31 cellular contexts compared by ENCODE assay signal in genomic region chr5:160167623-160168165, GRCh38. TPM values are rescaled to one million over a fixed set of nuclear protein-coding genes. Genes with fewer than 3 reads are reported as not detected.
DNase-seq lines count a peak whose midpoint lies in the region; ATAC-seq, FAIRE-seq and TF ChIP-seq lines count a peak whose summit lies in the region.
"Had no signal": no experiment of that assay in that cellular context is flagged by ENCODE, and none has a peak within 500 bp of the region (broad histone marks: within the 10 kb centered on the region; RNA-seq: fewer than 3 reads in every experiment).

No MANE protein-coding gene starts in this region.

- ATAC-seq in effector memory CD8-positive, alpha-beta T cell (replicated peaks) = no peak
- ATAC-seq: naive thymus-derived CD4-positive, alpha-beta T cell; stimulated activated naive B cell treated with anti-CD40 and anti-IgM and Interleukin-4, amounts not matched to agents 10 μg/mL and 1 μg/mL and 100 μg/mL, for 72 hours had no signal

- H3K36me3 ChIP-seq in mammary epithelial cell (ENCODE audit: insufficient read depth, low read length) (no peaks in the 10 kb centered on the region), H1 (ENCODE audit: control insufficient read depth in 2 of 4, insufficient read depth in 4 of 4, low read length in 3 of 4) (no peaks in the 10 kb centered on the region), keratinocyte (ENCODE audit: control insufficient read depth in 2 of 2, extremely low read depth in 1 of 2, insufficient read depth in 2 of 2, low read length in 2 of 2) (no peaks in the 10 kb centered on the region)
- H3K36me3 ChIP-seq: brain microvascular endothelial cell, MG63, prostate gland, sigmoid colon had no signal

- no peak overlapping the region for H2BK15ac ChIP-seq in H1 (ENCODE audit: low read length)

- H2BK12ac ChIP-seq in H1 (ENCODE audit: low read depth, low read length) = peak overlapping the region; percentile 89

- no peak for TF ChIP-seq RAD21 in H1 (IDR thresholded peaks at IDR 0.05 in 1 of 2, conservative IDR thresholded peaks at IDR 0.05 in 1 of 2; ENCODE audit: low read depth in 2 of 2, low read length in 2 of 2)

- H2BK20ac ChIP-seq in H1 (ENCODE audit: low read length) = peak overlapping the region; percentile 98

- H3K9me3 ChIP-seq in mammary epithelial cell (replicated peaks; ENCODE audit: insufficient read depth, low read length) (no peaks in the 10 kb centered on the region), H1 (ENCODE audit: insufficient read depth in 2 of 2, low read depth in 1 of 2, low read length in 1 of 2) (no peaks in the 10 kb centered on the region), keratinocyte (ENCODE audit: control insufficient read depth, low read depth, low read length) (no peaks in the 10 kb centered on the region)
- H3K9me3 ChIP-seq: MG63, prostate gland, sigmoid colon had no signal

- peak overlapping the region; percentile 84 for H2AFZ ChIP-seq in mammary epithelial cell (ENCODE audit: low read depth, low read length)
- no peak overlapping the region for H2AFZ ChIP-seq in H1 (ENCODE audit: low read length)
- peak overlapping the region; percentile 81 for H2AFZ ChIP-seq in keratinocyte (ENCODE audit: control insufficient read depth, low read length)

- peak overlapping the region; percentile 92 for H3K18ac ChIP-seq in H1 (ENCODE audit: extremely low read depth, low read length)

- intact Hi-C loops in mammary epithelial cell (cut with micrococcal nuclease) (no loop called here), MCF 10A (cut with micrococcal nuclease) (no loop called here)

- dilution Hi-C loops in mammary epithelial cell (cut with HindIII; ENCODE audit: low sequenced_read_pairs) = no loop called here
- dilution Hi-C loops in keratinocyte (cut with MboI; ENCODE audit: extremely low pct_ligation_motif_present, low sequenced_read_pairs) = no loop called here

- no peak overlapping the region for H3K4me3 Mint-ChIP-seq in MCF 10A (ENCODE audit: unreplicated experiment)
- H3K4me3 Mint-ChIP-seq in effector memory CD8-positive, alpha-beta T cell = no peak overlapping the region
- H3K4me3 Mint-ChIP-seq: activated naive CD4-positive, alpha-beta T cell treated with anti-CD3 and anti-CD28 coated beads, Interleukin-2, amount 50 U/mL, for 24 hours; naive thymus-derived CD4-positive, alpha-beta T cell; stimulated activated naive B cell treated with anti-CD40 and anti-IgM and Interleukin-4, amounts not matched to agents 10 μg/mL and 1 μg/mL and 100 μg/mL, for 72 hours had no signal

- H2BK5ac ChIP-seq in H1 (ENCODE audit: low read depth, low read length) = peak overlapping the region; percentile 97; the same call in 1 of the 2 replicates

- H3K79me2 ChIP-seq in mammary epithelial cell (ENCODE audit: insufficient read depth, low read length) (no peaks in the 10 kb centered on the region), H1 (ENCODE audit: control insufficient read depth in 1 of 2, insufficient read depth in 2 of 2, low read length in 2 of 2) (no peaks in the 10 kb centered on the region), keratinocyte (ENCODE audit: control insufficient read depth, insufficient read depth, low read length) (no peaks in the 10 kb centered on the region)

- H4K20me1 ChIP-seq in mammary epithelial cell (ENCODE audit: insufficient read depth, low read length) (no peaks in the 10 kb centered on the region), H1 (replicated peaks in 1 of 2; ENCODE audit: control insufficient read depth in 1 of 2, insufficient read depth in 2 of 2, low read length in 2 of 2) (no peaks in the 10 kb centered on the region), keratinocyte (ENCODE audit: control insufficient read depth, extremely low read depth, insufficient read depth, low read length) (no peaks in the 10 kb centered on the region)

- BruUV-seq in mammary epithelial cell (replicated peaks; lab: Mats Ljungman, UMichigan) (no TSS peak), MCF 10A (replicated peaks; lab: Mats Ljungman, UMichigan) (no TSS peak)

- peak overlapping the region; percentile 84 for H2BK120ac ChIP-seq in H1 (replicated peaks; ENCODE audit: low read depth, low read length)

- TF ChIP-seq POLR2A in H1 (IDR thresholded peaks at IDR 0.05; ENCODE audit: control extremely low read depth in 1 of 2, low read depth in 2 of 2, low read length in 2 of 2) = no peak

- no peak overlapping the region for H3K56ac ChIP-seq in H1 (replicated peaks; ENCODE audit: insufficient read length, low read depth, low read length)

- no peak overlapping the region for H3K9ac ChIP-seq in mammary epithelial cell (ENCODE audit: insufficient read depth, low read length)
- peak overlapping the region in 2 of 4 experiments; percentile 2 to 33; a peak in 4 of 7 replicates for H3K9ac ChIP-seq in H1 (replicated peaks in 1 of 4; ENCODE audit: extremely low read depth in 1 of 4, low read depth in 3 of 4, low read length in 3 of 4)
- peak overlapping the region; percentile 28 for H3K9ac ChIP-seq in keratinocyte (ENCODE audit: control insufficient read depth, extremely low read depth, insufficient read depth, low read length)

- H3K27ac Mint-ChIP-seq in MCF 10A (ENCODE audit: low read depth, unreplicated experiment) = no peak overlapping the region
- no peak overlapping the region for H3K27ac Mint-ChIP-seq in effector memory CD8-positive, alpha-beta T cell
- H3K27ac Mint-ChIP-seq: activated naive CD4-positive, alpha-beta T cell treated with anti-CD3 and anti-CD28 coated beads, Interleukin-2, amount 50 U/mL, for 24 hours; activated T-helper 2 cell treated with anti-CD3 and anti-CD28 coated beads, Interferon-gamma antibody, Interleukin-2, Interleukin-4, amounts not matched to agents 10 μg/mL and 5 μg/mL and 100 μg/mL, durations not matched to agents 14 hours and 24 hours and 36 hours; naive thymus-derived CD4-positive, alpha-beta T cell; stimulated activated naive B cell treated with anti-CD40 and anti-IgM and Interleukin-4, amounts not matched to agents 10 μg/mL and 1 μg/mL and 100 μg/mL, for 72 hours had no signal

- DNase-seq in mammary epithelial cell (peak; percentile 47), MCF 10A (ENCODE audit: unreplicated experiment) (no peak), H1 (ENCODE audit: low read depth in 1 of 2, low spot score in 2 of 2) (no peak), keratinocyte (ENCODE audit: low read depth, low spot score) (no peak), NCI-H1436 treated with DMSO at 0.1 percent for 48 hours (lab: John Stamatoyannopoulos, UW) (no peak), KG1 (lab: John Stamatoyannopoulos, UW) (no peak), HEK293T (ENCODE audit: extremely low spot score) (no peak)
- DNase-seq in effector memory CD8-positive, alpha-beta T cell = no peak
- DNase-seq: 8988T; amygdala; brain microvascular endothelial cell; Calu3; DMS79; H7; kidney; MG63; midbrain; naive thymus-derived CD4-positive, alpha-beta T cell; NCI-H2081; NCI-H2227 treated with DMSO at 0.1 percent for 48 hours; NCI-H526; nucleus accumbens; SHP77; sigmoid colon; stimulated activated naive B cell treated with anti-CD40 and anti-IgM and Interleukin-4, amounts not matched to agents 10 μg/mL and 1 μg/mL and 100 μg/mL, for 72 hours; substantia nigra had no signal

- H3K27me3 ChIP-seq in mammary epithelial cell (ENCODE audit: insufficient read depth, low read length) (no peaks in the 10 kb centered on the region), H1 (replicated peaks in 1 of 4; ENCODE audit: control insufficient read depth in 3 of 4, extremely low read depth in 1 of 4, insufficient read depth in 3 of 4, low read length in 3 of 4) (no peaks in the 10 kb centered on the region), keratinocyte (ENCODE audit: control insufficient read depth, extremely low read depth, insufficient read depth, low read length) (no peaks in the 10 kb centered on the region)
- H3K27me3 ChIP-seq: brain microvascular endothelial cell, MG63, sigmoid colon had no signal

- H3K9me3 Mint-ChIP-seq in MCF 10A (ENCODE audit: unreplicated experiment) = no peaks in the 10 kb centered on the region
- no peaks in the 10 kb centered on the region for H3K9me3 Mint-ChIP-seq in effector memory CD8-positive, alpha-beta T cell
- H3K9me3 Mint-ChIP-seq: activated naive CD4-positive, alpha-beta T cell treated with anti-CD3 and anti-CD28 coated beads, Interleukin-2, amount 50 U/mL, for 24 hours; activated T-helper 2 cell treated with anti-CD3 and anti-CD28 coated beads, Interferon-gamma antibody, Interleukin-2, Interleukin-4, amounts not matched to agents 10 μg/mL and 5 μg/mL and 100 μg/mL, durations not matched to agents 14 hours and 24 hours and 36 hours; naive thymus-derived CD4-positive, alpha-beta T cell; stimulated activated naive B cell treated with anti-CD40 and anti-IgM and Interleukin-4, amounts not matched to agents 10 μg/mL and 1 μg/mL and 100 μg/mL, for 72 hours had no signal

- H3K4me1 Mint-ChIP-seq in MCF 10A (ENCODE audit: insufficient read depth, unreplicated experiment) = peaks cover 28% of the 10 kb centered on the region
- H3K4me1 Mint-ChIP-seq in effector memory CD8-positive, alpha-beta T cell (ENCODE audit: low read depth in 2 of 2) = peaks cover 0 to 8% of the 10 kb centered on the region in 2 donors
- H3K4me1 Mint-ChIP-seq: activated naive CD4-positive, alpha-beta T cell treated with anti-CD3 and anti-CD28 coated beads, Interleukin-2, amount 50 U/mL, for 24 hours had no signal

- no peak overlapping the region; the same call in 1 of the 2 replicates for H4K8ac ChIP-seq in H1 (ENCODE audit: extremely low read depth, insufficient read depth, low read length)

- H3K9me1 ChIP-seq in keratinocyte (ENCODE audit: control insufficient read depth, extremely low read depth, insufficient read depth, low read length) = peaks cover 2% of the 10 kb centered on the region

- TF ChIP-seq CTCF in mammary epithelial cell (conservative IDR thresholded peaks at IDR 0.05 in 1 of 2, IDR thresholded peaks at IDR 0.05 in 1 of 2; ENCODE audit: extremely low read depth in 1 of 2, insufficient read depth in 1 of 2, low read depth in 1 of 2, low read length in 2 of 2) = no peak
- TF ChIP-seq CTCF in MCF 10A (IDR thresholded peaks at IDR 0.05; ENCODE audit: unreplicated experiment) = no peak
- no peak for TF ChIP-seq CTCF in H1 (IDR thresholded peaks at IDR 0.05; ENCODE audit: control extremely low read depth in 1 of 3, insufficient read depth in 1 of 3, low read depth in 1 of 3, low read length in 3 of 3)
- TF ChIP-seq CTCF in keratinocyte (optimal IDR thresholded peaks at IDR 0.05 in 1 of 3, IDR thresholded peaks at IDR 0.05 in 1 of 3, conservative IDR thresholded peaks at IDR 0.05 in 1 of 3; ENCODE audit: extremely low read depth in 1 of 3, insufficient read depth in 2 of 3, low read length in 3 of 3) = peak in 1 of 3 experiments; percentile 3

- no peaks in the 10 kb centered on the region for H3K79me1 ChIP-seq in H1 (ENCODE audit: low read depth, low read length)

- H4K5ac ChIP-seq in H1 (ENCODE audit: insufficient read length, low read depth, low read length) = peak overlapping the region; percentile 32

- no peak overlapping the region for H3K4me3 ChIP-seq in mammary epithelial cell (replicated peaks in 1 of 3; ENCODE audit: insufficient read depth in 1 of 3, low read depth in 2 of 3, low read length in 3 of 3)
- peak overlapping the region in 1 of 4 experiments; percentile 8; a peak in 1 of 8 replicates for H3K4me3 ChIP-seq in H1 (ENCODE audit: extremely low read depth in 1 of 4, insufficient read depth in 2 of 4, low read depth in 3 of 4, low read length in 4 of 4)
- no peak overlapping the region for H3K4me3 ChIP-seq in keratinocyte (ENCODE audit: control insufficient read depth in 2 of 3, extremely low read depth in 1 of 3, insufficient read depth in 2 of 3, low read depth in 1 of 3, low read length in 3 of 3)
- H3K4me3 ChIP-seq: MG63, prostate gland, sigmoid colon had no signal

- no peaks in the 10 kb centered on the region for H3K27me3 Mint-ChIP-seq in MCF 10A (ENCODE audit: insufficient read depth, unreplicated experiment)
- H3K27me3 Mint-ChIP-seq in effector memory CD8-positive, alpha-beta T cell = peaks cover 58 to 67% of the 10 kb centered on the region in 2 donors

- no peak overlapping the region for H3K27ac ChIP-seq in mammary epithelial cell (ENCODE audit: insufficient read depth, low read depth, low read length)
- peak overlapping the region; percentile 88 for H3K27ac ChIP-seq in H1 (ENCODE audit: low read depth, low read length)
- H3K27ac ChIP-seq in keratinocyte (ENCODE audit: control insufficient read depth, insufficient read depth, low read length) = peak overlapping the region; percentile 63
- H3K27ac ChIP-seq: prostate gland, sigmoid colon had no signal

- 43% methylated on average over 3 of the region's 3 CpGs for WGBS in mammary epithelial cell (ENCODE audit: low coverage, missing lambda C conversion rate)
- 80% methylated on average over 3 of the region's 3 CpGs; no CpG with 5 or more reads in 1 of the 2 experiments for WGBS in H1 (ENCODE audit: extremely low coverage in 1 of 2, insufficient coverage in 1 of 2, insufficient read length in 1 of 2, insufficient replicate concordance in 2 of 2, low coverage in 1 of 2, low lambda C conversion rate in 2 of 2, missing lambda C conversion rate in 1 of 2), 2 experiments

- in situ Hi-C loops in mammary epithelial cell (cut with MboI; ENCODE audit: low sequenced_read_pairs in 2 of 2) = no loop called here

- no peak for FAIRE-seq in H1 (lab: Jason Lieb, UNC)
- FAIRE-seq in keratinocyte (lab: Jason Lieb, UNC) = peak; percentile 75
- FAIRE-seq: endothelial cell of umbilical vein, G401.6, kidney had no signal

- POLR2A ChIA-PET in MCF 10A (lab: Yijun Ruan, JAX) = interaction anchor here (0.6 kb wide), 1 partner anchor 101 kb away, joined by 3 read pairs; no protein-coding TSS in a partner anchor
- POLR2A ChIA-PET in H1 (lab: Charles Lee; ENCODE audit: partially characterized antibody) = interaction anchor here (0.6 to 6.1 kb wide), 16 partner anchors 9 to 126 kb away, joined by 3 to 72 read pairs (median 6); partner anchors contain the start of gene PWWP2A
- POLR2A ChIA-PET in HEK293T (lab: Yijun Ruan, JAX) = no interaction called here

- peak overlapping the region; percentile 85 for H2AK5ac ChIP-seq in H1 (ENCODE audit: low read depth, low read length)

- peak overlapping the region; percentile 2 for H3K4ac ChIP-seq in H1 (replicated peaks; ENCODE audit: insufficient read length, low read depth, low read length)

- peak overlapping the region; percentile 57 for H4K91ac ChIP-seq in H1 (replicated peaks; ENCODE audit: insufficient read length, low read length)

- H3K4me2 ChIP-seq in mammary epithelial cell (ENCODE audit: insufficient read depth, low read depth, low read length) = no peak overlapping the region
- peak overlapping the region in 1 of 2 experiments; percentile 57; a peak in 2 of 4 replicates for H3K4me2 ChIP-seq in H1 (ENCODE audit: insufficient read depth in 1 of 2, low read depth in 2 of 2, low read length in 2 of 2)
- H3K4me2 ChIP-seq in keratinocyte (ENCODE audit: control insufficient read depth, extremely low read depth, insufficient read depth, low read depth, low read length) = peak overlapping the region; percentile 69

- H3K23me2 ChIP-seq in H1 (ENCODE audit: low read depth, low read length) = no peaks in the 10 kb centered on the region

- peaks cover 26% of the 10 kb centered on the region for H3K4me1 ChIP-seq in mammary epithelial cell (ENCODE audit: insufficient read depth, low read length)
- peaks cover 17 to 34% (median 25%) of the 10 kb centered on the region in 4 experiments for H3K4me1 ChIP-seq in H1 (replicated peaks in 1 of 4; ENCODE audit: control insufficient read depth in 3 of 4, insufficient read depth in 4 of 4, low read length in 3 of 4)
- peaks cover 53% of the 10 kb centered on the region for H3K4me1 ChIP-seq in keratinocyte (ENCODE audit: control insufficient read depth, extremely low read depth, insufficient read depth, low read length)
- H3K4me1 ChIP-seq: prostate gland had no signal

- H3K14ac ChIP-seq in H1 (ENCODE audit: insufficient read length) = no peak overlapping the region

- no peak for TF ChIP-seq EP300 in H1 (IDR thresholded peaks at IDR 0.05; ENCODE audit: borderline replicate concordance in 1 of 2, low read depth in 2 of 2, low read length in 2 of 2)

- CTCF ChIA-PET in mammary epithelial cell (lab: Charles Lee; ENCODE audit: low non-redundant PET) (no interaction called here), MCF 10A (lab: Yijun Ruan, JAX) (interaction anchor here (0.8 to 3.0 kb wide), 3 partner anchors 146 to 223 kb away, joined by 3 to 10 read pairs (median 5); no protein-coding TSS in a partner anchor), H1 (lab: Charles Lee; ENCODE audit: partially characterized antibody) (interaction anchor here (0.6 to 4.3 kb wide), 13 partner anchors 9 to 178 kb away, joined by 3 to 29 read pairs (median 4); no protein-coding TSS in a partner anchor), HEK293T (lab: Yijun Ruan, JAX) (interaction anchor here (0.9 kb wide), 1 partner anchor 31 kb away, joined by 3 read pairs; no protein-coding TSS in a partner anchor)

- H3K36me3 Mint-ChIP-seq in MCF 10A (ENCODE audit: insufficient read depth, unreplicated experiment) = no peaks in the 10 kb centered on the region
- H3K36me3 Mint-ChIP-seq in effector memory CD8-positive, alpha-beta T cell (ENCODE audit: insufficient read depth) = no peaks in the 10 kb centered on the region
- H3K36me3 Mint-ChIP-seq: activated naive CD4-positive, alpha-beta T cell treated with anti-CD3 and anti-CD28 coated beads, Interleukin-2, amount 50 U/mL, for 24 hours; naive thymus-derived CD4-positive, alpha-beta T cell; stimulated activated naive B cell treated with anti-CD40 and anti-IgM and Interleukin-4, amounts not matched to agents 10 μg/mL and 1 μg/mL and 100 μg/mL, for 72 hours had no signal

- no peak overlapping the region for H3K23ac ChIP-seq in H1 (ENCODE audit: insufficient read length)

RNA-seq across cellular contexts. Expression of gene PWWP2A, which starts 48.4 kb away (rescaled TPM):
- 10 to 100 TPM; 14.7 to 16.7 TPM for total RNA-seq in mammary epithelial cell
- 8.4 TPM for polyA plus RNA-seq in mammary epithelial cell
- 1.8 TPM for polyA minus RNA-seq in mammary epithelial cell
- 20.6 and 21.3 TPM in 2 replicates for total RNA-seq in MCF 10A (2022)
- total RNA-seq in H1 (2021; fragmentation: NEBNext Ultra II Directional; extraction: Animal tissue kit (Norgen Biotek cat#: 25700)) = 60.0 and 63.0 TPM in 2 replicates
- 16.9 and 18.5 TPM in 2 replicates for polyA plus RNA-seq in H1 (2011; rRNA removed)
- polyA plus RNA-seq in H1 (2011; cell fraction: cytosol; rRNA removed) = 22.2 TPM
- polyA plus RNA-seq in H1 (2011; cell fraction: nucleus; rRNA removed) = 25.5 TPM
- polyA plus RNA-seq in H1 (2012, experiment 1 of 2) = 29.4 to 43.1 TPM (median 36.3 TPM) in 4 replicates
- 6.0 TPM for polyA plus RNA-seq in H1 (2012, experiment 2 of 2)
- 42.3 TPM for polyA plus RNA-seq in H1 (2013, experiment 1 of 2)
- 40.8 TPM for polyA plus RNA-seq in H1 (2013, experiment 2 of 2)
- 38.0 and 38.8 TPM in 2 replicates for polyA minus RNA-seq in H1 (2011; rRNA and poly(A)+ RNA removed)
- 25.3 TPM for polyA minus RNA-seq in H1 (2011; cell fraction: cytosol; rRNA and poly(A)+ RNA removed)
- polyA minus RNA-seq in H1 (2011; cell fraction: nucleus; rRNA and poly(A)+ RNA removed) = 40.5 TPM
- 11.6 to 13.1 TPM (median 12.4 TPM) in 3 replicates for polyA plus RNA-seq in keratinocyte
- 7.3 TPM for polyA plus RNA-seq in keratinocyte (2011; ENCODE audit: low read depth)
- polyA plus RNA-seq in keratinocyte (2011; cell fraction: cytosol; rRNA removed) = 7.6 and 11.9 TPM in 2 replicates
- 21.7 and 23.0 TPM in 2 replicates for polyA plus RNA-seq in keratinocyte (2011; cell fraction: nucleus; rRNA removed)
- polyA plus RNA-seq in keratinocyte (2012; ENCODE audit: low replicate concordance) = 10.3 and 10.6 TPM in 2 replicates
- polyA minus RNA-seq in keratinocyte = 6.2 to 20.8 TPM (median 7.1 TPM) in 3 replicates
- 6.1 TPM for polyA minus RNA-seq in keratinocyte (2011; cell fraction: cytosol; rRNA and poly(A)+ RNA removed)
- polyA minus RNA-seq in keratinocyte (2011; cell fraction: nucleus; rRNA and poly(A)+ RNA removed) = 6.5 and 17.2 TPM in 2 replicates
